ENCODE assay signal across 8 cellular contexts in the genomic region with DNA sequence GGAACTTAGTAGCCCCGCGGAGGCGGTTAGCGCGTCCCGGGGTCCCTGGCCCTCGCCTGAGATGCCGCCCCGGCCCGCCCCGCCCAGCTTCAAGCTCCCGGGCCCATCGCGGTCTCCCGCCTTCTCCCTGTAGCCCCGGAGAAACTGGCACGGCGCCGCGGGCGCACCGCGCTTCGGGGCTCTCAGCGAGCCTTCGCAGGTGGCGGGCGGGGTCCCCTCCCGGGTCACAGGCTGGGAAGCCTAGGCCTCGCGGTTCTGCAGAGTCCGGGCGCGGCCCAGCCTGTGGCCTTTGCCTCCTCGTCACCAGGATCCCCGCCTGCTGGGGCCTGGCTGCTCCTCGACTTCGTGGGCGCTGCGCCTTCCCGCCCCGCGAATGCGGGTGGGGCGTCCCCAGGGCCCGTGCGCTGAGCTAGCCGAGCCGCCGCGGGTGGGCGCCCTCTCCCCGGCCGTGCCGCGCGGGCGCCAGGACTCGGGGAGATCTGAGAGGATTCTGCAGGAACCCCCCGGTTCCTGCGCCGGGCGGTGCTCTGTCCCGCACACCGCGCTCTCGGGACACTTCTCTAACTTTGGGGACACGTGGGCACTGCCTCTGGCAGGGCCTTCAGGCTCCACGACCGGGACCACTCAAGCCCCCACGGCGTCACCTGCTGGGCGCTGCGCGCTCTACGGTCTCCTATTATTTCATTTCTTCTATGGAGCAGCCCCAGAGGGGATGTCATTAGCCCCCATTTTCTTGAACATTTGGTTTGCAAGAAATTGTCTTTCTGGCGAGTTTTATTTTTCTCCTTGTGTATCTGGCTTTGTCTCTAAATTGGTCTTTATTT. TPM values are rescaled to one million over a fixed set of nuclear protein-coding genes. Genes with fewer than 3 reads are reported as not detected.
DNase-seq lines count a peak whose midpoint lies in the region; ATAC-seq and TF ChIP-seq lines count a peak whose summit lies in the region.

No MANE protein-coding gene starts in this region.

- peak; percentile 38 for ATAC-seq in HG02798 (IDR thresholded peaks at IDR 0.05; ENCODE audit: poor library complexity, unreplicated experiment)

- POLR2A ChIA-PET in activated CD4-positive, alpha-beta memory T cell treated with anti-CD3 and anti-CD28 coated beads for 36 hours (lab: Charles Lee): interaction anchor here (0.6 to 2.9 kb wide), 15 partner anchors 16 to 788 kb away, joined by 3 to 20 read pairs (median 4); partner anchors contain the start of genes BAG3, CACUL1, GRK5 and INPP5F

- no peaks in the 10 kb centered on the region for H3K36me3 ChIP-seq in muscle layer of colon (ENCODE audit: insufficient read depth, low read length)

- peaks cover 33% of the 10 kb centered on the region for H3K4me1 Mint-ChIP-seq in activated CD4-positive, alpha-beta memory T cell treated with anti-CD3 and anti-CD28 coated beads for 36 hours (ENCODE audit: low read depth)
- peaks cover 24% of the 10 kb centered on the region for H3K4me1 Mint-ChIP-seq in endothelial cell (ENCODE audit: unreplicated experiment)

- peak overlapping the region; percentile 54 for H3K9ac ChIP-seq in muscle layer of colon (ENCODE audit: low read length)

- H3K9me3 Mint-ChIP-seq in activated CD4-positive, alpha-beta memory T cell treated with anti-CD3 and anti-CD28 coated beads for 36 hours: no peaks in the 10 kb centered on the region
- H3K9me3 Mint-ChIP-seq in endothelial cell (ENCODE audit: unreplicated experiment): no peaks in the 10 kb centered on the region

- H3K27ac ChIP-seq in muscle layer of colon (ENCODE audit: low read depth, low read length): peak overlapping the region; percentile 83

- CTCF ChIA-PET in activated CD4-positive, alpha-beta memory T cell treated with anti-CD3 and anti-CD28 coated beads for 36 hours (lab: Charles Lee): interaction anchor here (0.7 to 2.8 kb wide), 22 partner anchors 11 to 378 kb away, joined by 3 to 26 read pairs (median 4); partner anchors contain the start of genes BAG3 and GRK5

- no peaks in the 10 kb centered on the region for H3K27me3 Mint-ChIP-seq in activated CD4-positive, alpha-beta memory T cell treated with anti-CD3 and anti-CD28 coated beads for 36 hours
- peaks cover 11% of the 10 kb centered on the region for H3K27me3 Mint-ChIP-seq in endothelial cell (ENCODE audit: unreplicated experiment)

- peak; percentile 16 to 33 for DNase-seq in NCI-H2081 (lab: John Stamatoyannopoulos, UW)
- no peak for DNase-seq in NCI-H2081 treated with DMSO at 0.1 percent for 48 hours (lab: John Stamatoyannopoulos, UW)
- DNase-seq in NCI-H1694 treated with DMSO at 0.1 percent for 48 hours (lab: John Stamatoyannopoulos, UW): peak; percentile 24
- DNase-seq in activated CD4-positive, alpha-beta memory T cell treated with anti-CD3 and anti-CD28 coated beads for 36 hours: peak; percentile 79
- DNase-seq in endothelial cell (ENCODE audit: low spot score): peak; percentile 62
- peak; percentile 58 to 84 (median 74) for DNase-seq in stimulated activated naive CD4-positive, alpha-beta T cell (lab: John Stamatoyannopoulos, UW)

- H3K27ac Mint-ChIP-seq in activated CD4-positive, alpha-beta memory T cell treated with anti-CD3 and anti-CD28 coated beads for 36 hours: peak overlapping the region; percentile 87
- H3K27ac Mint-ChIP-seq in endothelial cell (ENCODE audit: unreplicated experiment): no peak overlapping the region

- intact Hi-C loops in activated CD4-positive, alpha-beta memory T cell treated with anti-CD3 and anti-CD28 coated beads for 36 hours (cut with micrococcal nuclease): loop anchor here (1.0 to 5.0 kb wide), 8 partner anchors 34 to 791 kb away; partner anchors contain the start of genes CACUL1, INPP5F and PRDX3

- H3K27me3 ChIP-seq in muscle layer of colon (ENCODE audit: control insufficient read depth in 1 of 2, insufficient read depth in 2 of 2, low read length in 2 of 2): no peaks in the 10 kb centered on the region

- H3K4me1 ChIP-seq in muscle layer of colon (ENCODE audit: insufficient read depth, low read length): peaks cover 43% of the 10 kb centered on the region

- peak overlapping the region; percentile 81 for H3K4me3 Mint-ChIP-seq in activated CD4-positive, alpha-beta memory T cell treated with anti-CD3 and anti-CD28 coated beads for 36 hours
- peak overlapping the region; percentile 90 for H3K4me3 Mint-ChIP-seq in endothelial cell (ENCODE audit: unreplicated experiment)

- H3K36me3 Mint-ChIP-seq in activated CD4-positive, alpha-beta memory T cell treated with anti-CD3 and anti-CD28 coated beads for 36 hours: peaks cover 5% of the 10 kb centered on the region
- peaks cover 17% of the 10 kb centered on the region for H3K36me3 Mint-ChIP-seq in endothelial cell (ENCODE audit: low read depth, unreplicated experiment)

- no peaks in the 10 kb centered on the region for H3K9me3 ChIP-seq in muscle layer of colon (ENCODE audit: low read length)

- peak overlapping the region; percentile 74 to 79 for H3K4me3 ChIP-seq in muscle layer of colon (ENCODE audit: low read depth in 1 of 2, low read length in 2 of 2)

- no peak for TF ChIP-seq CTCF in endothelial cell (IDR thresholded peaks at IDR 0.05; ENCODE audit: unreplicated experiment)

RNA-seq across cellular contexts. Expression of gene RGS10, which starts 0.7 kb away (rescaled TPM):
- total RNA-seq in activated CD4-positive, alpha-beta memory T cell treated with anti-CD3 and anti-CD28 coated beads for 36 hours: 100 to 1,000 TPM; 158 to 173 TPM
- 20.0 TPM for total RNA-seq in endothelial cell (ENCODE audit: unreplicated experiment)

RNA-seq across cellular contexts. Expression of gene TIAL1, which starts 53.6 kb away (rescaled TPM):
- 100 to 1,000 TPM; 177 TPM for total RNA-seq in activated CD4-positive, alpha-beta memory T cell treated with anti-CD3 and anti-CD28 coated beads for 36 hours
- total RNA-seq in endothelial cell (ENCODE audit: unreplicated experiment): 184 TPM
